17 cellular contexts compared by ENCODE assay signal in genomic region chr6:56977192-56977591, GRCh38. TPM values are rescaled to one million over a fixed set of nuclear protein-coding genes. Genes with fewer than 3 reads are reported as not detected.
DNase-seq lines count a peak whose midpoint lies in the region; ATAC-seq and TF ChIP-seq lines count a peak whose summit lies in the region.
"Had no signal": no experiment of that assay in that cellular context is flagged by ENCODE, and none has a peak within 500 bp of the region (broad histone marks: within the 10 kb centered on the region; RNA-seq: fewer than 3 reads in every experiment).

No MANE protein-coding gene starts in this region.

- DNase-seq in DMS53 (lab: John Stamatoyannopoulos, UW) = peak; percentile 10
- DNase-seq in DMS53 treated with DMSO at 0.1 percent for 48 hours (lab: John Stamatoyannopoulos, UW; ENCODE audit: unreplicated experiment) = no peak
- DNase-seq in HCT116 (ENCODE audit: low read depth, low spot score) = no peak
- DNase-seq in RKO (ENCODE audit: low spot score) = peak; percentile 34
- DNase-seq in caudate nucleus (lab: John Stamatoyannopoulos, UW) = no peak
- DNase-seq in upper lobe of right lung = no peak
- DNase-seq: AML-193; Caco-2; CD4-positive, alpha-beta T cell; DMS79 treated with DMSO at 0.1 percent for 48 hours; H9 had no signal

- CTCF ChIA-PET in HCT116 (lab: Charles Lee) = no interaction called here

- H3K9me2 ChIP-seq in HCT116 (ENCODE audit: insufficient read depth) = no peaks in the 10 kb centered on the region

- H3K27ac ChIP-seq in HCT116 (ENCODE audit: low read depth, low read length) (no peak overlapping the region), caudate nucleus (ENCODE audit: low read depth, low read length) (no peak overlapping the region), upper lobe of right lung (no peak overlapping the region)
- H3K27ac ChIP-seq: 22Rv1, A549, C4-2B, KMS-11 had no signal

- POLR2A ChIA-PET in HCT116 (lab: Charles Lee) = no interaction called here

- no peak for ATAC-seq in HCT116
- ATAC-seq in HG03045 (IDR thresholded peaks at IDR 0.05; ENCODE audit: unreplicated experiment) = no peak
- ATAC-seq in upper lobe of right lung = no peak
- ATAC-seq: A549 had no signal

- no peak overlapping the region for H3K4me2 ChIP-seq in HCT116 (ENCODE audit: low read length)
- H3K4me2 ChIP-seq: A549, KMS-11 had no signal

- TF ChIP-seq CTCF in HCT116 (IDR thresholded peaks at IDR 0.05 in 2 of 3, conservative IDR thresholded peaks at IDR 0.05 in 1 of 3; ENCODE audit: borderline replicate concordance in 1 of 3, insufficient read depth in 1 of 3, low read depth in 2 of 3, low read length in 2 of 3) (no peak), upper lobe of right lung (IDR thresholded peaks at IDR 0.05) (no peak)

- H4K20me1 ChIP-seq in HCT116 (ENCODE audit: insufficient read depth) = no peaks in the 10 kb centered on the region

- no peak for TF ChIP-seq POLR2A in HCT116 (IDR thresholded peaks at IDR 0.05; ENCODE audit: borderline replicate concordance, extremely low read depth, insufficient read depth, insufficient read length)

- no peak for TF ChIP-seq RAD21 in HCT116 (IDR thresholded peaks at IDR 0.05; ENCODE audit: low read depth)

- BruUV-seq in HCT116 (replicated peaks; lab: Mats Ljungman, UMichigan) = no TSS peak

- H2AFZ ChIP-seq in HCT116 (ENCODE audit: low read depth, low read length, poor library complexity, severe bottlenecking) = no peak overlapping the region

- H3K4me1 ChIP-seq in HCT116 (ENCODE audit: control insufficient read depth in 1 of 2, insufficient read depth in 2 of 2, low read length in 2 of 2) = no peaks in the 10 kb centered on the region
- no peaks in the 10 kb centered on the region for H3K4me1 ChIP-seq in upper lobe of right lung
- H3K4me1 ChIP-seq: A549, Caco-2 had no signal

- H3K36me3 ChIP-seq in HCT116 (ENCODE audit: control insufficient read depth in 1 of 2, insufficient read depth in 2 of 2, low read length in 2 of 2) = no peaks in the 10 kb centered on the region
- no peaks in the 10 kb centered on the region for H3K36me3 ChIP-seq in upper lobe of right lung

- RAD21 ChIA-PET in HCT116 (lab: Charles Lee; ENCODE audit: low non-redundant PET in 1 of 2, low total read pairs in 2 of 2, uncharacterized antibody in 2 of 2, unreplicated experiment in 2 of 2) = no interaction called here

- H3K27me3 ChIP-seq in HCT116 (ENCODE audit: insufficient read depth, low read length) (no peaks in the 10 kb centered on the region), upper lobe of right lung (no peaks in the 10 kb centered on the region)

- H3K9me3 ChIP-seq in HCT116 (ENCODE audit: control insufficient read depth in 1 of 2, insufficient read depth in 1 of 2, low read depth in 1 of 2, low read length in 2 of 2) = no peaks in the 10 kb centered on the region
- no peaks in the 10 kb centered on the region for H3K9me3 ChIP-seq in upper lobe of right lung

- H3K4me3 ChIP-seq in HCT116 (replicated peaks in 1 of 2; ENCODE audit: low read depth in 1 of 2, low read length in 2 of 2) = no peak overlapping the region
- H3K4me3 ChIP-seq in upper lobe of right lung = no peak overlapping the region
- H3K4me3 ChIP-seq: A549 had no signal

- no peak overlapping the region for H3K9ac ChIP-seq in HCT116 (ENCODE audit: low read length)
- H3K9ac ChIP-seq: KMS-11 had no signal

- H3K79me2 ChIP-seq in HCT116 (ENCODE audit: insufficient read depth, low read length) = no peaks in the 10 kb centered on the region

- intact Hi-C loops in HCT116 (cut with micrococcal nuclease) (no loop called here), upper lobe of right lung (cut with DNase I) (no loop called here)

TF ChIP-seq in HCT116, 20 proteins besides CTCF, POLR2A, EP300 and RAD21:
- TF ChIP-seq ZNF274 (IDR thresholded peaks at IDR 0.05; ENCODE audit: low read depth, low read length) (no peak), FOSL1 (IDR thresholded peaks at IDR 0.05; ENCODE audit: low read depth) (peak; percentile 18; the same call in 1 of the 2 replicates), SIN3A (IDR thresholded peaks at IDR 0.05; ENCODE audit: low read depth) (no peak)

RNA-seq across cellular contexts. Expression of gene BEND6, which starts 22.3 kb away (rescaled TPM):
- 4.0 TPM for total RNA-seq in HCT116 (2021; ENCODE audit: unreplicated experiment)
- 0.69 and 1.3 TPM in 2 replicates for polyA plus RNA-seq in HCT116 (2012)
- total RNA-seq in upper lobe of right lung = 1.2 TPM
- total RNA-seq: Caco-2; CD4-positive, alpha-beta T cell; HT-29 had no signal

Comparison
In these comparisons a context has a peak if more than half of its experiments do, and no peak if none do; other contexts are left out.
1. DNase-seq: peak in DMS53 (single experiment) and RKO (single experiment); none in DMS53 treated with DMSO at 0.1 percent for 48 hours (single experiment), HCT116 (single experiment), caudate nucleus (0 of 61) and upper lobe of right lung (single experiment).